In genomic region chr1:86381223-86381622, GRCh38 we compare ENCODE assay signal across 1 cellular context.
TF ChIP-seq lines count a peak whose summit lies in the region.

No MANE protein-coding gene starts in this region.

TF ChIP-seq in GM12878, 131 proteins besides CTCF, POLR2A, EP300 and RAD21:
- TF ChIP-seq CREB1 (IDR thresholded peaks at IDR 0.05; ENCODE audit: low read depth) (no peak), MTA3 (IDR thresholded peaks at IDR 0.05; ENCODE audit: borderline replicate concordance, low read length) (no peak), STAT1 (conservative IDR thresholded peaks at IDR 0.05) (no peak), SPI1 (IDR thresholded peaks at IDR 0.05; ENCODE audit: borderline replicate concordance, insufficient read depth, low read depth, low read length) (no peak)
TF ChIP-seq in GM12878: peak in this region for 0.
